9 cellular contexts compared by ENCODE assay signal in genomic region chr5:171419663-171420428, GRCh38. TPM values are rescaled to one million over a fixed set of nuclear protein-coding genes. Genes with fewer than 3 reads are reported as not detected.
DNase-seq lines count a peak whose midpoint lies in the region; ATAC-seq and TF ChIP-seq lines count a peak whose summit lies in the region.
"Had no signal": no experiment of that assay in that cellular context is flagged by ENCODE, and none has a peak within 500 bp of the region (broad histone marks: within the 10 kb centered on the region; RNA-seq: fewer than 3 reads in every experiment).

No MANE protein-coding gene starts in this region.

- peaks cover 14% of the 10 kb centered on the region for H3K27me3 Mint-ChIP-seq in activated CD4-positive, alpha-beta memory T cell treated with anti-CD3 and anti-CD28 coated beads for 36 hours

- H3K36me3 ChIP-seq in HUES48 (ENCODE audit: control insufficient read depth, insufficient read depth, low read length) = no peaks in the 10 kb centered on the region

- intact Hi-C loops in activated CD4-positive, alpha-beta memory T cell treated with anti-CD3 and anti-CD28 coated beads for 36 hours (cut with micrococcal nuclease) = loop anchor here (2.0 to 10.0 kb wide), 3 partner anchors 29 to 625 kb away; no protein-coding TSS in a partner anchor

- CTCF ChIA-PET in activated CD4-positive, alpha-beta memory T cell treated with anti-CD3 and anti-CD28 coated beads for 36 hours (lab: Charles Lee) = interaction anchor here (0.7 to 3.7 kb wide), 13 partner anchors 21 to 1277 kb away, joined by 3 to 25 read pairs (median 5); partner anchors contain the start of gene FBXW11

- no peaks in the 10 kb centered on the region for H3K9me3 ChIP-seq in HUES48 (ENCODE audit: control insufficient read depth, insufficient read depth, low read length)

- no peak overlapping the region for H3K27ac Mint-ChIP-seq in activated CD4-positive, alpha-beta memory T cell treated with anti-CD3 and anti-CD28 coated beads for 36 hours

- DNase-seq in AG10803 (ENCODE audit: low read depth) (peak; percentile 32), foreskin fibroblast (peak; percentile 22 to 57), omental fat pad (ENCODE audit: low spot score) (no peak), T1000 (lab: John Stamatoyannopoulos, UW) (no peak), SIG-M5 treated with dmso at 0.1 percent for 504 hours (lab: John Stamatoyannopoulos, UW; ENCODE audit: unreplicated experiment) (no peak)
- DNase-seq in activated CD4-positive, alpha-beta memory T cell treated with anti-CD3 and anti-CD28 coated beads for 36 hours = peak; percentile 33

- ATAC-seq in GM18868 (IDR thresholded peaks at IDR 0.05; ENCODE audit: unreplicated experiment) (peak; percentile 38), omental fat pad (ENCODE audit: low FRiP score) (peak; percentile 23)

- no peaks in the 10 kb centered on the region for H3K9me3 Mint-ChIP-seq in activated CD4-positive, alpha-beta memory T cell treated with anti-CD3 and anti-CD28 coated beads for 36 hours

- peaks cover 42% of the 10 kb centered on the region for H3K27me3 ChIP-seq in HUES48 (ENCODE audit: control insufficient read depth, insufficient read depth, low read length)

- no peak overlapping the region for H3K9ac ChIP-seq in HUES48 (ENCODE audit: low read depth, low read length)

- no peak overlapping the region; the same call in 1 of the 2 replicates for H3K4me3 ChIP-seq in AG10803 (ENCODE audit: low read length)
- H3K4me3 ChIP-seq in HUES48 (ENCODE audit: low read depth, low read length) = peak overlapping the region; percentile 77
- peak overlapping the region; percentile 27 to 57 for H3K4me3 ChIP-seq in foreskin fibroblast (ENCODE audit: low read depth in 1 of 2, low read length in 2 of 2)

- H3K4me1 ChIP-seq in HUES48 (ENCODE audit: control insufficient read depth, insufficient read depth, low read length) = peaks cover 17% of the 10 kb centered on the region; the same call in 1 of the 2 replicates

- POLR2A ChIA-PET in activated CD4-positive, alpha-beta memory T cell treated with anti-CD3 and anti-CD28 coated beads for 36 hours (lab: Charles Lee) = interaction anchor here (0.7 to 1.0 kb wide), 3 partner anchors 11 to 33 kb away, joined by 3 to 7 read pairs (median 3); partner anchors contain the start of gene NPM1

- H3K4me3 Mint-ChIP-seq in activated CD4-positive, alpha-beta memory T cell treated with anti-CD3 and anti-CD28 coated beads for 36 hours = peak overlapping the region; percentile 59

- H3K4me1 Mint-ChIP-seq in activated CD4-positive, alpha-beta memory T cell treated with anti-CD3 and anti-CD28 coated beads for 36 hours (ENCODE audit: low read depth) = peaks cover 12% of the 10 kb centered on the region

- no peaks in the 10 kb centered on the region for H3K36me3 Mint-ChIP-seq in activated CD4-positive, alpha-beta memory T cell treated with anti-CD3 and anti-CD28 coated beads for 36 hours

- TF ChIP-seq CTCF in AG10803 (conservative IDR thresholded peaks at IDR 0.05; ENCODE audit: low read length) = no peak
- no peak for TF ChIP-seq CTCF in foreskin fibroblast (IDR thresholded peaks at IDR 0.05; ENCODE audit: low read depth, low read length)
- TF ChIP-seq CTCF in omental fat pad (IDR thresholded peaks at IDR 0.05) = no peak

- no peak overlapping the region for H3K27ac ChIP-seq in HUES48 (ENCODE audit: low read depth, low read length)
- H3K27ac ChIP-seq: epithelial cell of prostate had no signal

RNA-seq across cellular contexts. Expression of gene FGF18, which starts 0.4 kb away (rescaled TPM):
- total RNA-seq in activated CD4-positive, alpha-beta memory T cell treated with anti-CD3 and anti-CD28 coated beads for 36 hours = under 1 TPM in 1 of 2 experiments, not detected in 1; 0.10 TPM
- total RNA-seq in omental fat pad = 1 to 10 TPM in 3 of 4 donors, under 1 TPM in 1; 0.79 to 7.5 (median 2.1) TPM

RNA-seq across cellular contexts. Expression of gene NPM1, which starts 32.2 kb away (rescaled TPM):
- total RNA-seq in activated CD4-positive, alpha-beta memory T cell treated with anti-CD3 and anti-CD28 coated beads for 36 hours = 1,000 to 10,000 TPM; 2,483 to 2,592 TPM
- total RNA-seq in omental fat pad = 100 to 1,000 TPM; 384 to 931 (median 640) TPM

Comparison
In these comparisons a context has a peak if more than half of its experiments do, and no peak if none do; other contexts are left out.
1. DNase-seq: peak in AG10803 (single experiment), activated CD4-positive, alpha-beta memory T cell treated with anti-CD3 and anti-CD28 coated beads for 36 hours (single experiment) and foreskin fibroblast (2 of 2); none in omental fat pad (single experiment), T1000 (single experiment) and SIG-M5 treated with dmso at 0.1 percent for 504 hours (single experiment).